Comparison of ENCODE assay signal across 13 cellular contexts in the genomic region with DNA sequence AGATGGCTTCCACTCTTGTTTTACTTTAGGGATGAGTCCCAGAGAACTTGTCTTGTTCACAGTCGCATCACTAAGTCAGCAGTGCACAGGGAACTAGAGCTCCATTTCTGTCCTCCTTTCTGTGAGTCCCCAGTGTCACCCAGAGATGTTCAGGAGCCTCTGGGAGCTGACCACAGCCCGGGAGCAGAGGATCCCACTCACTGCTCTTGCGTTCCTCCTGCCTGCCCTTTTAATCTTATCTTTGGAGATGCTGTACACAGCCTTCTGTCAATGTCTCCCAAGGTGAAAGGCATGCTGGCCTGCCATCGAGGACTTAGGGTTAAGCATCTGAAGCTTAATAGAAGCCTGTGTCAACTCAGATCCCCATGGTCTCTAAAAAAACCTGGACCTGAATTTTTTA.
A peak's percentile ranks its signal among the peaks of the same experiment; 100 is the strongest.
DNase-seq lines count a peak whose midpoint lies in the region; ATAC-seq and TF ChIP-seq lines count a peak whose summit lies in the region.
"Had no signal": no experiment of that assay in that cellular context is flagged by ENCODE, and none has a peak within 500 bp of the region (broad histone marks: within the 10 kb centered on the region; RNA-seq: fewer than 3 reads in every experiment).

No MANE protein-coding gene starts in this region.

- H3K4me1 ChIP-seq in DND-41 (ENCODE audit: insufficient read depth, low read length) (no peaks in the 10 kb centered on the region), right atrium auricular region (peaks cover 0 to 44% of the 10 kb centered on the region in 2 donors)
- H3K4me1 ChIP-seq: BE2C had no signal

- intact Hi-C loops in activated CD8-positive, alpha-beta T cell treated with anti-CD3 and anti-CD28 coated beads for 36 hours (cut with micrococcal nuclease) = no loop called here

- H3K4me3 Mint-ChIP-seq in activated CD8-positive, alpha-beta T cell treated with anti-CD3 and anti-CD28 coated beads for 36 hours = no peak overlapping the region
- no peak overlapping the region for H3K4me3 Mint-ChIP-seq in immature natural killer cell
- H3K4me3 Mint-ChIP-seq: CD8-positive, alpha-beta memory T cell had no signal

- no peak overlapping the region for H3K4me2 ChIP-seq in DND-41 (ENCODE audit: insufficient read depth, low read length)
- H3K4me2 ChIP-seq: A549 had no signal

- H3K9me3 ChIP-seq in DND-41 (ENCODE audit: insufficient read depth, low read length, severe bottlenecking) = no peaks in the 10 kb centered on the region
- H3K9me3 ChIP-seq in right atrium auricular region = no peaks in the 10 kb centered on the region
- H3K9me3 ChIP-seq: A549, BE2C, Caco-2 had no signal

- peaks cover 8% of the 10 kb centered on the region for H3K4me1 Mint-ChIP-seq in activated CD8-positive, alpha-beta T cell treated with anti-CD3 and anti-CD28 coated beads for 36 hours (ENCODE audit: low read depth)
- peaks cover 36 to 84% of the 10 kb centered on the region in 2 donors for H3K4me1 Mint-ChIP-seq in immature natural killer cell

- CTCF ChIA-PET in activated CD8-positive, alpha-beta T cell treated with anti-CD3 and anti-CD28 coated beads for 36 hours (lab: Charles Lee) = interaction anchor here (0.9 to 1.5 kb wide), 2 partner anchors 32 to 99 kb away, joined by 3 to 5 read pairs; no protein-coding TSS in a partner anchor

- H3K36me3 ChIP-seq in DND-41 (ENCODE audit: insufficient read depth, low read length) (peaks cover 95% of the 10 kb centered on the region), right atrium auricular region (peaks cover 25% of the 10 kb centered on the region)

- no peak for DNase-seq in DND-41
- no peak for DNase-seq in activated CD8-positive, alpha-beta T cell treated with anti-CD3 and anti-CD28 coated beads for 36 hours
- no peak for DNase-seq in immature natural killer cell
- DNase-seq in right atrium auricular region (ENCODE audit: low spot score) = no peak
- no peak for DNase-seq in activated naive CD4-positive, alpha-beta T cell treated with Interleukin-2 at 50 U/mL for 16 hours
- DNase-seq in anterior cingulate cortex (lab: John Stamatoyannopoulos, UW) = no peak
- DNase-seq: BE2C; Caco-2; CD8-positive, alpha-beta memory T cell; GM23248 had no signal

- TF ChIP-seq CTCF in DND-41 (IDR thresholded peaks at IDR 0.05; ENCODE audit: borderline replicate concordance, extremely low read depth, low read length, poor library complexity, severe bottlenecking) (no peak), right atrium auricular region (IDR thresholded peaks at IDR 0.05) (no peak)
- no peak for TF ChIP-seq CTCF in activated CD8-positive, alpha-beta T cell treated with anti-CD3 and anti-CD28 coated beads for 36 hours (IDR thresholded peaks at IDR 0.05)

- H3K27ac ChIP-seq in DND-41 (ENCODE audit: low read length) (peak overlapping the region; percentile 3), right atrium auricular region (no peak overlapping the region)
- H3K27ac ChIP-seq: A549, C4-2B, GM23248 had no signal

- H3K79me2 ChIP-seq in DND-41 (ENCODE audit: insufficient read depth, low read length) = peaks cover 30% of the 10 kb centered on the region

- H4K20me1 ChIP-seq in DND-41 (ENCODE audit: insufficient read depth, low read length) = peaks cover 14% of the 10 kb centered on the region

- H3K27me3 Mint-ChIP-seq in activated CD8-positive, alpha-beta T cell treated with anti-CD3 and anti-CD28 coated beads for 36 hours = no peaks in the 10 kb centered on the region
- H3K27me3 Mint-ChIP-seq in immature natural killer cell (ENCODE audit: low read depth in 3 of 3) = peaks cover 0 to 6% (median 2%) of the 10 kb centered on the region in 3 donors
- H3K27me3 Mint-ChIP-seq: CD8-positive, alpha-beta memory T cell had no signal

- H3K27ac Mint-ChIP-seq in activated CD8-positive, alpha-beta T cell treated with anti-CD3 and anti-CD28 coated beads for 36 hours = peak overlapping the region; percentile 6
- H3K27ac Mint-ChIP-seq in immature natural killer cell = peak overlapping the region in 4 of 6 donors; percentile 5 to 89 (median 56)

- H2AFZ ChIP-seq in DND-41 (ENCODE audit: low read depth, low read length) = no peak overlapping the region
- H2AFZ ChIP-seq: GM23248 had no signal

- H3K27me3 ChIP-seq in DND-41 (ENCODE audit: insufficient read depth, low read length, poor library complexity) = no peaks in the 10 kb centered on the region
- no peaks in the 10 kb centered on the region for H3K27me3 ChIP-seq in right atrium auricular region
- H3K27me3 ChIP-seq: BE2C had no signal

- no peak for ATAC-seq in DND-41 (ENCODE audit: insufficient read depth, low read depth)
- no peak for ATAC-seq in activated CD8-positive, alpha-beta T cell treated with anti-CD3 and anti-CD28 coated beads for 36 hours
- ATAC-seq: A549, HCT116 had no signal

- H3K36me3 Mint-ChIP-seq in activated CD8-positive, alpha-beta T cell treated with anti-CD3 and anti-CD28 coated beads for 36 hours (ENCODE audit: low read depth) = peaks cover 61% of the 10 kb centered on the region
- peaks cover 19 to 73% (median 28%) of the 10 kb centered on the region in 3 donors for H3K36me3 Mint-ChIP-seq in immature natural killer cell

- H3K4me3 ChIP-seq in DND-41 (ENCODE audit: low read depth in 1 of 2, low read length in 2 of 2) (no peak overlapping the region), right atrium auricular region (no peak overlapping the region)
- H3K4me3 ChIP-seq: A549, GM23248 had no signal

- no peak overlapping the region for H3K9ac ChIP-seq in DND-41 (ENCODE audit: low read depth, low read length)
- H3K9ac ChIP-seq: GM23248 had no signal

- POLR2A ChIA-PET in activated CD8-positive, alpha-beta T cell treated with anti-CD3 and anti-CD28 coated beads for 36 hours (lab: Charles Lee) = no interaction called here

- H3K9me3 Mint-ChIP-seq in activated CD8-positive, alpha-beta T cell treated with anti-CD3 and anti-CD28 coated beads for 36 hours = no peaks in the 10 kb centered on the region
- H3K9me3 Mint-ChIP-seq in immature natural killer cell = no peaks in the 10 kb centered on the region
- H3K9me3 Mint-ChIP-seq: CD8-positive, alpha-beta memory T cell had no signal
